8 cellular contexts compared by ENCODE assay signal in genomic region chr2:68715353-68716041, GRCh38. TPM values are rescaled to one million over a fixed set of nuclear protein-coding genes. Genes with fewer than 3 reads are reported as not detected.
DNase-seq lines count a peak whose midpoint lies in the region; FAIRE-seq and TF ChIP-seq lines count a peak whose summit lies in the region.

No MANE protein-coding gene starts in this region.

- H3K4me3 Mint-ChIP-seq in T-helper 1 cell treated with Interleukin-12 subunit alpha and Interleukin-12 subunit beta and Interleukin-4 antibody, amounts not matched to agents 30 μg/mL and 1 μg/mL, for 36 hours = peak overlapping the region; percentile 47

- peaks cover 10% of the 10 kb centered on the region for H3K36me3 Mint-ChIP-seq in T-helper 1 cell treated with Interleukin-12 subunit alpha and Interleukin-12 subunit beta and Interleukin-4 antibody, amounts not matched to agents 30 μg/mL and 1 μg/mL, for 36 hours (ENCODE audit: low read depth)

- H2AK5ac ChIP-seq in mesendoderm (ENCODE audit: low read length) = no peak overlapping the region

- peaks cover 81% of the 10 kb centered on the region for H3K4me1 Mint-ChIP-seq in T-helper 1 cell treated with Interleukin-12 subunit alpha and Interleukin-12 subunit beta and Interleukin-4 antibody, amounts not matched to agents 30 μg/mL and 1 μg/mL, for 36 hours (ENCODE audit: low read depth)

- peak overlapping the region; percentile 20 for H3K4ac ChIP-seq in mesendoderm (ENCODE audit: low read depth, low read length)

- no peak overlapping the region for H4K5ac ChIP-seq in mesendoderm (ENCODE audit: low read length)

- H3K9ac ChIP-seq in mesendoderm (ENCODE audit: low read length) = no peak overlapping the region

- H3K79me2 ChIP-seq in mesendoderm (ENCODE audit: control insufficient read depth, insufficient read depth, low read length) = no peaks in the 10 kb centered on the region

- peak overlapping the region in 14 of 59 donors; percentile 5 to 76 (median 28) for H3K27ac ChIP-seq in dorsolateral prefrontal cortex
- no peak overlapping the region for H3K27ac ChIP-seq in mesendoderm (ENCODE audit: low read depth, low read length)

- H2BK5ac ChIP-seq in mesendoderm (ENCODE audit: low read length) = no peak overlapping the region

- H4K8ac ChIP-seq in mesendoderm (ENCODE audit: low read depth, low read length) = no peak overlapping the region

- no peak overlapping the region for H3K56ac ChIP-seq in mesendoderm (ENCODE audit: low read length)

- FAIRE-seq in H54 (lab: Jason Lieb, UNC) = peak; percentile 95

- no peak overlapping the region for H2BK15ac ChIP-seq in mesendoderm (replicated peaks; ENCODE audit: low read depth)

- WGBS in mesendoderm (ENCODE audit: extremely low coverage, insufficient coverage, low lambda C conversion rate) = no CpG with 5 or more reads among the region's 13 CpGs

- no peaks in the 10 kb centered on the region for H3K79me1 ChIP-seq in mesendoderm (ENCODE audit: low read length)

- no peak overlapping the region for H2BK120ac ChIP-seq in mesendoderm (ENCODE audit: low read depth, low read length)

- no peaks in the 10 kb centered on the region for H3K4me1 ChIP-seq in mesendoderm (ENCODE audit: control insufficient read depth, low read depth, low read length)

- DNase-seq in activated gamma-delta T cell treated with Interleukin-2 at 50 U/mL for 16 hours = peak; percentile 30
- DNase-seq in activated gamma-delta T cell (lab: John Stamatoyannopoulos, UW) = no peak
- DNase-seq in H54 (ENCODE audit: insufficient read length, low spot score) = peak; percentile 61
- DNase-seq in dorsolateral prefrontal cortex = peak in 2 of 10 donors; percentile 46 to 48
- DNase-seq in mesendoderm = peak; percentile 97
- no peak for DNase-seq in globus pallidus (ENCODE audit: low spot score)

- H3K23ac ChIP-seq in mesendoderm (ENCODE audit: low read length) = no peak overlapping the region

- H3K36me3 ChIP-seq in mesendoderm (ENCODE audit: control insufficient read depth, insufficient read depth, low read length) = no peaks in the 10 kb centered on the region

- intact Hi-C loops in dorsolateral prefrontal cortex (cut with DNase I) = loop anchor here (2.0 to 10.0 kb wide), 2 partner anchors 249 to 251 kb away; partner anchors contain the start of genes APLF (in 2 of the 2) and FBXO48 (in 2 of the 2)

- no peak overlapping the region for H3K4me2 ChIP-seq in mesendoderm (ENCODE audit: low read length)

- H3K18ac ChIP-seq in mesendoderm (ENCODE audit: low read length) = no peak overlapping the region

- H3K4me3 ChIP-seq in dorsolateral prefrontal cortex (no peak overlapping the region), mesendoderm (ENCODE audit: low read length) (no peak overlapping the region)

- H3K9me3 Mint-ChIP-seq in T-helper 1 cell treated with Interleukin-12 subunit alpha and Interleukin-12 subunit beta and Interleukin-4 antibody, amounts not matched to agents 30 μg/mL and 1 μg/mL, for 36 hours = peaks cover 6% of the 10 kb centered on the region

- H3K27ac Mint-ChIP-seq in T-helper 1 cell treated with Interleukin-12 subunit alpha and Interleukin-12 subunit beta and Interleukin-4 antibody, amounts not matched to agents 30 μg/mL and 1 μg/mL, for 36 hours = peak overlapping the region; percentile 86

- H3K27me3 Mint-ChIP-seq in T-helper 1 cell treated with Interleukin-12 subunit alpha and Interleukin-12 subunit beta and Interleukin-4 antibody, amounts not matched to agents 30 μg/mL and 1 μg/mL, for 36 hours (ENCODE audit: low read depth) = no peaks in the 10 kb centered on the region

- TF ChIP-seq POLR2A in H54 (IDR thresholded peaks at IDR 0.05; ENCODE audit: low read depth, low read length) = no peak

- peaks cover 0 to 7% (median 0%) of the 10 kb centered on the region in 45 donors for H3K27me3 ChIP-seq in dorsolateral prefrontal cortex
- no peaks in the 10 kb centered on the region for H3K27me3 ChIP-seq in mesendoderm (ENCODE audit: insufficient read depth, low read length, poor library complexity)

- peak; percentile 55 for TF ChIP-seq CTCF in LNCAP (IDR thresholded peaks at IDR 0.05)
- peak in 54 of 56 donors; percentile 9 to 76 (median 56) for TF ChIP-seq CTCF in dorsolateral prefrontal cortex (IDR thresholded peaks at IDR 0.05 in 54 of 56, conservative IDR thresholded peaks at IDR 0.05 in 2 of 56; ENCODE audit: low read depth in 1 of 56, partially characterized antibody in 56 of 56)

RNA-seq across cellular contexts. Expression of gene ARHGAP25, which starts 19.1 kb away (rescaled TPM):
- total RNA-seq in dorsolateral prefrontal cortex = 10 to 100 TPM in 20 of 120 experiments, 1 to 10 TPM in 100; 1.8 to 15.0 (median 7.5) TPM
- polyA plus RNA-seq in mesendoderm (2013, experiment 1 of 2) = 0.63 TPM
- polyA plus RNA-seq in mesendoderm (2013, experiment 2 of 2) = 0.64 TPM

Comparison
In these comparisons a context has a peak if more than half of its experiments do, and no peak if none do; other contexts are left out.
1. DNase-seq: peak in activated gamma-delta T cell treated with Interleukin-2 at 50 U/mL for 16 hours (single experiment), H54 (single experiment) and mesendoderm (single experiment); none in activated gamma-delta T cell (single experiment) and globus pallidus (single experiment).